15 cellular contexts compared by ENCODE assay signal in genomic region chr2:175207741-175208438, GRCh38. TPM values are rescaled to one million over a fixed set of nuclear protein-coding genes. Genes with fewer than 3 reads are reported as not detected.
DNase-seq lines count a peak whose midpoint lies in the region; ATAC-seq, FAIRE-seq and TF ChIP-seq lines count a peak whose summit lies in the region.
"Had no signal": no experiment of that assay in that cellular context is flagged by ENCODE, and none has a peak within 500 bp of the region (broad histone marks: within the 10 kb centered on the region; RNA-seq: fewer than 3 reads in every experiment).

No MANE protein-coding gene starts in this region.

- H3K56ac ChIP-seq in mesendoderm (ENCODE audit: low read length): no peak overlapping the region

- H3K27ac Mint-ChIP-seq in astrocyte (ENCODE audit: unreplicated experiment): no peak overlapping the region
- no peak overlapping the region for H3K27ac Mint-ChIP-seq in T-helper 17 cell
- H3K27ac Mint-ChIP-seq in activated T-helper 2 cell treated with anti-CD3 and anti-CD28 coated beads, Interferon-gamma antibody, Interleukin-2, Interleukin-4, amounts not matched to agents 10 μg/mL and 5 μg/mL and 100 μg/mL, durations not matched to agents 14 hours and 24 hours and 36 hours: no peak overlapping the region
- H3K27ac Mint-ChIP-seq: T-helper 2 cell treated with Interferon-gamma antibody and Interleukin-4, amounts not matched to agents 5 μg/mL and 100 μg/mL, for 36 hours had no signal

- H2BK5ac ChIP-seq in mesendoderm (ENCODE audit: low read length): no peak overlapping the region
- no peak overlapping the region for H2BK5ac ChIP-seq in mesenchymal stem cell (ENCODE audit: low read depth, low read length, poor library complexity, severe bottlenecking)

- WGBS in mesendoderm (ENCODE audit: extremely low coverage, insufficient coverage, low lambda C conversion rate): no CpG with 5 or more reads among the region's 6 CpGs
- 75 to 91% methylated on average over 4 to 6 of the region's 6 CpGs for WGBS in gastroesophageal sphincter (ENCODE audit: low coverage in 1 of 2), 2 donors
- WGBS in mesenchymal stem cell: 87% methylated on average over 5 of the region's 6 CpGs

- H3K27me3 Mint-ChIP-seq in astrocyte (ENCODE audit: low read depth, unreplicated experiment) (peaks cover 2% of the 10 kb centered on the region), T-helper 17 cell (peaks cover 16% of the 10 kb centered on the region)
- H3K27me3 Mint-ChIP-seq in activated T-helper 2 cell treated with anti-CD3 and anti-CD28 coated beads, Interferon-gamma antibody, Interleukin-2, Interleukin-4, amounts not matched to agents 10 μg/mL and 5 μg/mL and 100 μg/mL, durations not matched to agents 14 hours and 24 hours and 36 hours (ENCODE audit: low read depth): peaks cover 20% of the 10 kb centered on the region

- no peak overlapping the region for H2BK15ac ChIP-seq in mesendoderm (replicated peaks; ENCODE audit: low read depth)
- no peak overlapping the region for H2BK15ac ChIP-seq in mesenchymal stem cell (ENCODE audit: low read depth, poor library complexity, severe bottlenecking)

- H3K9me3 ChIP-seq in astrocyte (ENCODE audit: insufficient read depth, low read depth, low read length): no peaks in the 10 kb centered on the region
- no peaks in the 10 kb centered on the region for H3K9me3 ChIP-seq in gastroesophageal sphincter
- no peaks in the 10 kb centered on the region for H3K9me3 ChIP-seq in T-helper 17 cell (ENCODE audit: control insufficient read depth, low read length, poor library complexity, severe bottlenecking)
- no peaks in the 10 kb centered on the region for H3K9me3 ChIP-seq in mesenchymal stem cell (ENCODE audit: control insufficient read depth, low read length)

- no peaks in the 10 kb centered on the region for H3K79me1 ChIP-seq in mesendoderm (ENCODE audit: low read length)
- no peaks in the 10 kb centered on the region for H3K79me1 ChIP-seq in mesenchymal stem cell (replicated peaks; ENCODE audit: low read length, poor library complexity, severe bottlenecking)

- no peak for TF ChIP-seq POLR2A in gastroesophageal sphincter (IDR thresholded peaks at IDR 0.05)

- H3K23ac ChIP-seq in mesendoderm (ENCODE audit: low read length) (no peak overlapping the region), mesenchymal stem cell (ENCODE audit: low read length in 2 of 2) (no peak overlapping the region)

- intact Hi-C loops in activated T-helper 2 cell treated with anti-CD3 and anti-CD28 coated beads, Interferon-gamma antibody, Interleukin-2, Interleukin-4, amounts not matched to agents 10 μg/mL and 5 μg/mL and 100 μg/mL, durations not matched to agents 14 hours and 24 hours and 36 hours (cut with micrococcal nuclease): no loop called here

- no peak overlapping the region for H3K27ac ChIP-seq in astrocyte (ENCODE audit: low read depth, low read length)
- H3K27ac ChIP-seq in mesendoderm (ENCODE audit: low read depth, low read length): no peak overlapping the region
- H3K27ac ChIP-seq in gastroesophageal sphincter: no peak overlapping the region
- no peak overlapping the region for H3K27ac ChIP-seq in mesenchymal stem cell (ENCODE audit: low read length, poor library complexity, severe bottlenecking)
- H3K27ac ChIP-seq: brain microvascular endothelial cell had no signal

- no peak for ATAC-seq in gastroesophageal sphincter
- no peak for ATAC-seq in T-helper 17 cell

- no peaks in the 10 kb centered on the region for H3K4me1 Mint-ChIP-seq in astrocyte (ENCODE audit: low read depth, unreplicated experiment)
- H3K4me1 Mint-ChIP-seq in T-helper 17 cell: no peaks in the 10 kb centered on the region
- H3K4me1 Mint-ChIP-seq in activated T-helper 2 cell treated with anti-CD3 and anti-CD28 coated beads, Interferon-gamma antibody, Interleukin-2, Interleukin-4, amounts not matched to agents 10 μg/mL and 5 μg/mL and 100 μg/mL, durations not matched to agents 14 hours and 24 hours and 36 hours (ENCODE audit: low read depth): peaks cover 8% of the 10 kb centered on the region

- H3K79me2 ChIP-seq in astrocyte (ENCODE audit: insufficient read depth, low read length): no peaks in the 10 kb centered on the region
- no peaks in the 10 kb centered on the region for H3K79me2 ChIP-seq in mesendoderm (ENCODE audit: control insufficient read depth, insufficient read depth, low read length)

- H4K91ac ChIP-seq in mesenchymal stem cell (ENCODE audit: low read length): no peak overlapping the region

- no peak overlapping the region for H3K14ac ChIP-seq in mesenchymal stem cell (ENCODE audit: low read length in 2 of 2)

- no peak for TF ChIP-seq CTCF in astrocyte (IDR thresholded peaks at IDR 0.05; ENCODE audit: insufficient read depth, low read depth, low read length)
- TF ChIP-seq CTCF in gastroesophageal sphincter (IDR thresholded peaks at IDR 0.05): no peak

- H3K4me1 ChIP-seq in astrocyte (ENCODE audit: insufficient read depth, low read length) (no peaks in the 10 kb centered on the region), mesendoderm (ENCODE audit: control insufficient read depth, low read depth, low read length) (no peaks in the 10 kb centered on the region), gastroesophageal sphincter (no peaks in the 10 kb centered on the region), mesenchymal stem cell (ENCODE audit: control insufficient read depth, insufficient read depth, low read depth, low read length) (no peaks in the 10 kb centered on the region)

- no peak overlapping the region for H3K18ac ChIP-seq in mesendoderm (ENCODE audit: low read length)
- no peak overlapping the region for H3K18ac ChIP-seq in mesenchymal stem cell (ENCODE audit: low read depth in 1 of 2, low read length in 2 of 2)

- H2AK5ac ChIP-seq in mesendoderm (ENCODE audit: low read length) (no peak overlapping the region), mesenchymal stem cell (ENCODE audit: low read length, severe bottlenecking) (no peak overlapping the region)

- H3K27me3 ChIP-seq in astrocyte (ENCODE audit: insufficient read depth, low read length): peaks cover 3% of the 10 kb centered on the region
- no peaks in the 10 kb centered on the region for H3K27me3 ChIP-seq in mesendoderm (ENCODE audit: insufficient read depth, low read length, poor library complexity)
- no peaks in the 10 kb centered on the region for H3K27me3 ChIP-seq in gastroesophageal sphincter
- no peaks in the 10 kb centered on the region for H3K27me3 ChIP-seq in mesenchymal stem cell (ENCODE audit: control insufficient read depth in 1 of 2, insufficient read depth in 1 of 2, low read length in 2 of 2)
- H3K27me3 ChIP-seq: brain microvascular endothelial cell had no signal

- H3K9ac ChIP-seq in astrocyte (ENCODE audit: low read length) (no peak overlapping the region), mesendoderm (ENCODE audit: low read length) (no peak overlapping the region), mesenchymal stem cell (ENCODE audit: low read length) (no peak overlapping the region)

- no peak for FAIRE-seq in astrocyte (lab: Jason Lieb, UNC)
- FAIRE-seq: endothelial cell of umbilical vein had no signal

- H3K4me3 Mint-ChIP-seq in astrocyte (ENCODE audit: unreplicated experiment): no peak overlapping the region
- H3K4me3 Mint-ChIP-seq in T-helper 17 cell: no peak overlapping the region
- H3K4me3 Mint-ChIP-seq in activated T-helper 2 cell treated with anti-CD3 and anti-CD28 coated beads, Interferon-gamma antibody, Interleukin-2, Interleukin-4, amounts not matched to agents 10 μg/mL and 5 μg/mL and 100 μg/mL, durations not matched to agents 14 hours and 24 hours and 36 hours (ENCODE audit: low read depth): no peak overlapping the region
- H3K4me3 Mint-ChIP-seq: T-helper 2 cell treated with Interferon-gamma antibody and Interleukin-4, amounts not matched to agents 5 μg/mL and 100 μg/mL, for 36 hours had no signal

- H3K36me3 ChIP-seq in astrocyte (ENCODE audit: insufficient read depth, low read length): no peaks in the 10 kb centered on the region
- no peaks in the 10 kb centered on the region for H3K36me3 ChIP-seq in mesendoderm (ENCODE audit: control insufficient read depth, insufficient read depth, low read length)
- no peaks in the 10 kb centered on the region for H3K36me3 ChIP-seq in gastroesophageal sphincter
- H3K36me3 ChIP-seq in mesenchymal stem cell (ENCODE audit: control insufficient read depth in 1 of 2, insufficient read depth in 2 of 2, low read depth in 1 of 2, low read length in 2 of 2): no peaks in the 10 kb centered on the region
- H3K36me3 ChIP-seq: brain microvascular endothelial cell had no signal

- no peak for TF ChIP-seq EP300 in gastroesophageal sphincter (IDR thresholded peaks at IDR 0.05)

- H4K5ac ChIP-seq in mesendoderm (ENCODE audit: low read length): no peak overlapping the region

- DNase-seq in DMS 273 (lab: John Stamatoyannopoulos, UW; ENCODE audit: unreplicated experiment): peak; percentile 98
- DNase-seq in NCI-H1694 (lab: John Stamatoyannopoulos, UW): peak; percentile 99
- peak; percentile 3 for DNase-seq in astrocyte (ENCODE audit: low read depth)
- DNase-seq in mesendoderm: no peak
- no peak for DNase-seq in T-helper 17 cell
- DNase-seq in activated T-helper 2 cell treated with anti-CD3 and anti-CD28 coated beads, Interferon-gamma antibody, Interleukin-2, Interleukin-4, amounts not matched to agents 10 μg/mL and 5 μg/mL and 100 μg/mL, durations not matched to agents 14 hours and 24 hours and 36 hours (ENCODE audit: low spot score): no peak
- no peak for DNase-seq in mesenchymal stem cell
- DNase-seq: activated CD4-positive, alpha-beta T cell treated with anti-CD3 and anti-CD28 coated beads, Interleukin-2, amount 50 U/mL, for 1 hour; activated effector memory CD4-positive, alpha-beta T cell treated with Interleukin-2 at 50 U/mL for 16 hours; brain microvascular endothelial cell; HCEC 1CT; NCI-H187 treated with DMSO at 0.1 percent for 48 hours had no signal

- H2BK12ac ChIP-seq in mesenchymal stem cell (ENCODE audit: low read length in 2 of 2): no peak overlapping the region

- H3K36me3 Mint-ChIP-seq in astrocyte (ENCODE audit: low read depth, unreplicated experiment): no peaks in the 10 kb centered on the region
- H3K36me3 Mint-ChIP-seq in T-helper 17 cell (ENCODE audit: low read depth): no peaks in the 10 kb centered on the region
- no peaks in the 10 kb centered on the region for H3K36me3 Mint-ChIP-seq in activated T-helper 2 cell treated with anti-CD3 and anti-CD28 coated beads, Interferon-gamma antibody, Interleukin-2, Interleukin-4, amounts not matched to agents 10 μg/mL and 5 μg/mL and 100 μg/mL, durations not matched to agents 14 hours and 24 hours and 36 hours (ENCODE audit: low read depth)

- no peaks in the 10 kb centered on the region for H3K9me3 Mint-ChIP-seq in astrocyte (ENCODE audit: unreplicated experiment)
- H3K9me3 Mint-ChIP-seq in activated T-helper 2 cell treated with anti-CD3 and anti-CD28 coated beads, Interferon-gamma antibody, Interleukin-2, Interleukin-4, amounts not matched to agents 10 μg/mL and 5 μg/mL and 100 μg/mL, durations not matched to agents 14 hours and 24 hours and 36 hours: no peaks in the 10 kb centered on the region
- H3K9me3 Mint-ChIP-seq: T-helper 2 cell treated with Interferon-gamma antibody and Interleukin-4, amounts not matched to agents 5 μg/mL and 100 μg/mL, for 36 hours had no signal

- no peak overlapping the region for H3K4me3 ChIP-seq in astrocyte (ENCODE audit: insufficient read depth, low read depth, low read length)
- H3K4me3 ChIP-seq in mesendoderm (ENCODE audit: low read length): no peak overlapping the region
- no peak overlapping the region for H3K4me3 ChIP-seq in gastroesophageal sphincter
- H3K4me3 ChIP-seq in mesenchymal stem cell (ENCODE audit: insufficient read depth in 1 of 2, low read depth in 1 of 2, low read length in 2 of 2): no peak overlapping the region

- H4K8ac ChIP-seq in mesendoderm (ENCODE audit: low read depth, low read length) (no peak overlapping the region), mesenchymal stem cell (ENCODE audit: low read length) (no peak overlapping the region)

- no peaks in the 10 kb centered on the region for H4K20me1 ChIP-seq in astrocyte (ENCODE audit: insufficient read depth, low read length)

- H3K4me2 ChIP-seq in astrocyte (ENCODE audit: low read length): no peak overlapping the region
- H3K4me2 ChIP-seq in mesendoderm (ENCODE audit: low read length): no peak overlapping the region
- H3K4me2 ChIP-seq in mesenchymal stem cell (ENCODE audit: low read length, poor library complexity, severe bottlenecking): no peak overlapping the region

- peak overlapping the region; percentile 40 for H2BK120ac ChIP-seq in mesendoderm (ENCODE audit: low read depth, low read length)
- H2BK120ac ChIP-seq in mesenchymal stem cell (ENCODE audit: low read depth, low read length): no peak overlapping the region

- H3K4ac ChIP-seq in mesendoderm (ENCODE audit: low read depth, low read length) (no peak overlapping the region), mesenchymal stem cell (ENCODE audit: low read depth in 1 of 2, low read length in 2 of 2) (no peak overlapping the region)

- H2AFZ ChIP-seq in astrocyte (ENCODE audit: low read depth, low read length): no peak overlapping the region
- H2AFZ ChIP-seq in mesenchymal stem cell (ENCODE audit: low read depth, low read length): no peak overlapping the region

RNA-seq across cellular contexts. Expression of gene ATP5MC3, which starts 26.4 kb away (rescaled TPM):
- 273 and 289 TPM in 2 replicates for total RNA-seq in astrocyte
- polyA plus RNA-seq in mesendoderm (2013, experiment 1 of 2): 403 TPM
- polyA plus RNA-seq in mesendoderm (2013, experiment 2 of 2): 419 TPM
- total RNA-seq in gastroesophageal sphincter: 100 to 1,000 TPM; 116 to 191 (median 146) TPM
- total RNA-seq in T-helper 17 cell: 10 to 100 TPM; 80.1 to 89.2 TPM
- total RNA-seq in activated T-helper 2 cell treated with anti-CD3 and anti-CD28 coated beads, Interferon-gamma antibody, Interleukin-2, Interleukin-4, amounts not matched to agents 10 μg/mL and 5 μg/mL and 100 μg/mL, durations not matched to agents 14 hours and 24 hours and 36 hours: 417 and 424 TPM in 2 replicates
- 316 TPM for polyA plus RNA-seq in mesenchymal stem cell (2013, experiment 1 of 2)
- polyA plus RNA-seq in mesenchymal stem cell (2013, experiment 2 of 2): 331 TPM

RNA-seq across cellular contexts. Expression of gene ATF2, which starts 39.9 kb away (rescaled TPM):
- 54.7 and 55.8 TPM in 2 replicates for total RNA-seq in astrocyte
- 24.7 TPM for polyA plus RNA-seq in mesendoderm (2013, experiment 1 of 2)
- polyA plus RNA-seq in mesendoderm (2013, experiment 2 of 2): 25.9 TPM
- total RNA-seq in gastroesophageal sphincter: 10 to 100 TPM; 37.1 to 64.4 (median 49.3) TPM
- total RNA-seq in T-helper 17 cell: 10 to 100 TPM; 52.2 to 54.0 TPM
- total RNA-seq in activated T-helper 2 cell treated with anti-CD3 and anti-CD28 coated beads, Interferon-gamma antibody, Interleukin-2, Interleukin-4, amounts not matched to agents 10 μg/mL and 5 μg/mL and 100 μg/mL, durations not matched to agents 14 hours and 24 hours and 36 hours: 64.0 and 65.9 TPM in 2 replicates
- 47.5 TPM for polyA plus RNA-seq in mesenchymal stem cell (2013, experiment 1 of 2)
- polyA plus RNA-seq in mesenchymal stem cell (2013, experiment 2 of 2): 49.2 TPM

Comparison
In these comparisons a context has a peak if more than half of its experiments do, and no peak if none do; other contexts are left out.
1. DNase-seq: peak in DMS 273 (single experiment), NCI-H1694 (single experiment) and astrocyte (single experiment); none in mesendoderm (single experiment), T-helper 17 cell (0 of 3), activated T-helper 2 cell treated with anti-CD3 and anti-CD28 coated beads, Interferon-gamma antibody, Interleukin-2, Interleukin-4, amounts not matched to agents 10 μg/mL and 5 μg/mL and 100 μg/mL, durations not matched to agents 14 hours and 24 hours and 36 hours (single experiment) and mesenchymal stem cell (single experiment).